Comparison of ENCODE assay signal across 8 cellular contexts in the genomic region with DNA sequence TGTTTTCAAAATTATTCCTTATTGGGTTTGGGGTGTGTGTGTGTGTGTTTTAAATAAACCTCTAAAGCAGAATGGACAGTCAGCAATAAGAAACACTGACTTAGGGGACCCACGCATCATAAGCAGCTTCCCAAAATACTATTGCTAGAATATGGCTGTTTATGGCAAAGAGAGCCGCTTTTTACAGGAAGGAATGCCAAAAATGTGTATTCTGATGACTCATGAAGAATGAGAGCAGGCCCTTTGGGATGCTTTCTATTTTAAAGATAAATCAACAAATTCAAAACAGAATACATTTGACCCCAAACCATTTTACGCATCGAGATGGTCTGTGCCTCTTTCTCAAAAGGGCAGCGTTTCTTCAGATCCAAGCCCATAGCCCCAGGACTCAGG. TPM values are rescaled to one million over a fixed set of nuclear protein-coding genes. Genes with fewer than 3 reads are reported as not detected.
DNase-seq lines count a peak whose midpoint lies in the region; ATAC-seq and TF ChIP-seq lines count a peak whose summit lies in the region.

No MANE protein-coding gene starts in this region.

- no peak overlapping the region for H3K4me3 Mint-ChIP-seq in CD8-positive, alpha-beta T cell

- no peak for TF ChIP-seq CTCF in CD8-positive, alpha-beta T cell (IDR thresholded peaks at IDR 0.05)
- TF ChIP-seq CTCF in fibroblast of the aortic adventitia (IDR thresholded peaks at IDR 0.05; ENCODE audit: insufficient read depth, low read length): no peak

- H3K36me3 ChIP-seq in CD8-positive, alpha-beta T cell (ENCODE audit: insufficient read depth, low read length): peaks cover 18% of the 10 kb centered on the region
- peaks cover 51% of the 10 kb centered on the region for H3K36me3 ChIP-seq in SJSA1

- H3K4me1 Mint-ChIP-seq in CD8-positive, alpha-beta T cell (ENCODE audit: low read depth): peaks cover 54% of the 10 kb centered on the region

- no peak overlapping the region for H3K27ac ChIP-seq in CD8-positive, alpha-beta T cell (ENCODE audit: low read depth, low read length)
- peak overlapping the region; percentile 79 for H3K27ac ChIP-seq in SJSA1

- ATAC-seq in CD8-positive, alpha-beta T cell: no peak
- ATAC-seq in GM21529 (IDR thresholded peaks at IDR 0.05; ENCODE audit: unreplicated experiment): no peak

- no peak for DNase-seq in CD8-positive, alpha-beta T cell
- peak in 1 of 2 experiments; percentile 91 for DNase-seq in SJSA1 (ENCODE audit: low read depth in 1 of 2, low spot score in 2 of 2)
- DNase-seq in fibroblast of the aortic adventitia (ENCODE audit: low read depth): peak; percentile 90
- DNase-seq in renal cortical epithelial cell (ENCODE audit: low read depth): peak; percentile 55
- DNase-seq in SIG-M5 (lab: John Stamatoyannopoulos, UW): no peak
- no peak for DNase-seq in cerebellar cortex (ENCODE audit: low spot score)
- DNase-seq in activated CD4-positive, CD25-positive, alpha-beta regulatory T cell treated with anti-CD3 and anti-CD28 coated beads, Interleukin-2, amount 50 U/mL, for 72 hours: no peak

- no peaks in the 10 kb centered on the region for H3K9me3 Mint-ChIP-seq in CD8-positive, alpha-beta T cell

- H3K36me3 Mint-ChIP-seq in CD8-positive, alpha-beta T cell: peaks cover 64% of the 10 kb centered on the region

- H3K9me3 ChIP-seq in CD8-positive, alpha-beta T cell (ENCODE audit: low read length): no peaks in the 10 kb centered on the region
- peaks cover 8% of the 10 kb centered on the region; the same call in 1 of the 2 replicates for H3K9me3 ChIP-seq in SJSA1 (replicated peaks)

- no peaks in the 10 kb centered on the region for H3K27me3 Mint-ChIP-seq in CD8-positive, alpha-beta T cell (ENCODE audit: low read depth)

- CTCF ChIA-PET in CD8-positive, alpha-beta T cell (lab: Charles Lee): no interaction called here

- peak overlapping the region; percentile 32 for H3K27ac Mint-ChIP-seq in CD8-positive, alpha-beta T cell

- H3K27me3 ChIP-seq in CD8-positive, alpha-beta T cell (ENCODE audit: insufficient read depth, low read length): no peaks in the 10 kb centered on the region
- H3K27me3 ChIP-seq in SJSA1 (replicated peaks): no peaks in the 10 kb centered on the region

- peaks cover 8% of the 10 kb centered on the region for H3K4me1 ChIP-seq in CD8-positive, alpha-beta T cell (ENCODE audit: insufficient read depth, low read length)
- peaks cover 62% of the 10 kb centered on the region for H3K4me1 ChIP-seq in SJSA1 (replicated peaks)

- POLR2A ChIA-PET in CD8-positive, alpha-beta T cell (lab: Charles Lee): no interaction called here

- no peak overlapping the region for H3K4me3 ChIP-seq in CD8-positive, alpha-beta T cell (ENCODE audit: low read depth, low read length)
- H3K4me3 ChIP-seq in SJSA1: no peak overlapping the region
- H3K4me3 ChIP-seq in fibroblast of the aortic adventitia (ENCODE audit: low read depth, low read length): no peak overlapping the region

- intact Hi-C loops in CD8-positive, alpha-beta T cell (cut with DNase I, micrococcal nuclease): no loop called here

RNA-seq across cellular contexts. Expression of a gene that starts 37.5 kb away (rescaled TPM):
- 10 to 100 TPM; 53.8 to 62.8 TPM for total RNA-seq in CD8-positive, alpha-beta T cell
- 34.5 and 39.0 TPM in 2 replicates for total RNA-seq in SJSA1 (2014; rRNA removed; shearing (Covaris generic))
- 54.0 and 72.9 TPM in 2 replicates for total RNA-seq in fibroblast of the aortic adventitia (ENCODE audit: low replicate concordance)
- total RNA-seq in renal cortical epithelial cell: 10.4 and 55.3 TPM in 2 replicates

Comparison
In these comparisons a context has a peak if more than half of its experiments do, and no peak if none do; other contexts are left out.
1. DNase-seq: peak in fibroblast of the aortic adventitia (single experiment) and renal cortical epithelial cell (single experiment); none in CD8-positive, alpha-beta T cell (0 of 7), SIG-M5 (single experiment), cerebellar cortex (single experiment) and activated CD4-positive, CD25-positive, alpha-beta regulatory T cell treated with anti-CD3 and anti-CD28 coated beads, Interleukin-2, amount 50 U/mL, for 72 hours (single experiment).